ENCODE assay signal across 17 cellular contexts in the genomic region with DNA sequence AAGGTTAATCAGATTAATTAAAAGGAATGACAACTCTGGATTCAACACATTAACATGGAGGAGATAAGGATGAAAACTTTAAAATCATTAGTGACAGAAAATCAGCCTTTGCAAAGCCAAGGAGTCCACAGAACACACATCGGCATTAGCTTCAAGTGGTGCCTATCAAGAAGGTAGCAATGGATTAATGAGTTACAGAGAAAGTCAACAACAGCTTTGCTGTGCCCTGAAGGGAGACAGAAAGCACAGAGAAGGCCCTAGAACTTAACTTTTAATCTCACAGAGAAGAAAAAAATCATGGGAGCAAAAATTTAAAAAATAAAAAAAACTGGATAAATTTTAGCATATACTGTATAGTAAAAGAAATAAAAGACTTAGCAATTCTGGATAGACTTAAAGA.
"Had no signal": no experiment of that assay in that cellular context is flagged by ENCODE, and none has a peak within 500 bp of the region (broad histone marks: within the 10 kb centered on the region; RNA-seq: fewer than 3 reads in every experiment).

No MANE protein-coding gene starts in this region.

- H3K4me3 ChIP-seq: adrenal gland, ovary, thyroid gland, uterus had no signal

- H3K27ac ChIP-seq: adrenal gland, ovary, thyroid gland, uterus had no signal

- H3K36me3 ChIP-seq: adrenal gland, ovary, thyroid gland, uterus had no signal

- H3K4me1 ChIP-seq: adrenal gland, thyroid gland, uterus had no signal

- DNase-seq: activated CD4-positive, alpha-beta memory T cell treated with anti-CD3 and anti-CD28 coated beads for 36 hours; activated CD4-positive, alpha-beta T cell treated with anti-CD3 and anti-CD28 coated beads for 36 hours; activated naive CD4-positive, alpha-beta T cell treated with anti-CD3 and anti-CD28 coated beads, Interleukin-2, amount 50 U/mL, for 16 hours; activated T-cell treated with anti-CD3 and anti-CD28 coated beads, Interleukin-2, amount 50 U/mL, for 24 hours; adrenal gland; caudate nucleus; hypothalamus; left cardiac atrium; mammary epithelial cell; naive B cell; ovary; stimulated activated CD4-positive, alpha-beta T cell treated with anti-CD3 and anti-CD28 coated beads, Interleukin-2, amount 100 ng/mL, for 48 hours; stimulated activated naive B cell treated with anti-CD40 and anti-IgM and Interleukin-4, amounts not matched to agents 10 μg/mL and 1 μg/mL and 100 μg/mL, for 72 hours; T-helper 17 cell; thyroid gland; uterus had no signal

- H3K9me3 ChIP-seq: adrenal gland, ovary, thyroid gland, uterus had no signal

- H3K27me3 ChIP-seq: adrenal gland, ovary, thyroid gland, uterus had no signal

- FAIRE-seq: endometrium had no signal
